Comparison of ENCODE assay signal across 33 cellular contexts in the genomic region with DNA sequence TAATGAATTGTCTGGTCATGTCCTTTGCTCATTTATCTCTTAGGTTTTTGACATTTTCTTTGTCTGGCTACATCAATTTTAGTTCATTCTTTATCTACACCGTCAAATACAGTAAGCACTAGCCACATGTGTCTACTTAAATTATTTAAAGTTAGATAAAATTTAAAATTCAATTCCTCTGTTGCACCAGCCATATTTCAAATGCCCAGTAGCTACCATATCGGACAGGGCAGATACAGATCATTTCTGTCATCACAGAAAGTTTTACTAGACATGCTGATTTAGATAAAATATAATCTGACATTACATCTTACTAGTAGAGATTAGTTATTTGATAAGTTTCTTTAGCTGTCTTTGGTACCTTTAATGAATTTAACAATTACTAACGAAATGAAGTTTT.
"Had no signal": no experiment of that assay in that cellular context is flagged by ENCODE, and none has a peak within 500 bp of the region (broad histone marks: within the 10 kb centered on the region; RNA-seq: fewer than 3 reads in every experiment).

No MANE protein-coding gene starts in this region.

- H3K4me2 ChIP-seq: KMS-11 had no signal

- H3K9me3 ChIP-seq: MG63 had no signal

- H3K4me3 ChIP-seq: MG63 had no signal

- H3K36me3 ChIP-seq: MG63 had no signal

- DNase-seq: Karpas-422, Kasumi-1, MG63, MM.1S, MV-4-11, NCI-H1048, NCI-H1092, NCI-H1092 treated with DMSO at 0.1 percent for 48 hours, NCI-H1105, NCI-H1105 treated with DMSO at 0.1 percent for 48 hours, NCI-H1417, NCI-H1417 treated with DMSO at 0.1 percent for 48 hours, NCI-H1436, NCI-H1436 treated with DMSO at 0.1 percent for 48 hours, NCI-H146, NCI-H1694, NCI-H1694 treated with DMSO at 0.1 percent for 48 hours, NCI-H187, NCI-H187 treated with DMSO at 0.1 percent for 48 hours, NCI-H1930, NCI-H2029, NCI-H2029 treated with DMSO at 0.1 percent for 48 hours, NCI-H2081, NCI-H2081 treated with DMSO at 0.1 percent for 48 hours, NCI-H2107, NCI-H2171, NCI-H2227 treated with DMSO at 0.1 percent for 48 hours, NCI-H226, NCI-H345, NCI-H446, NCI-H446 treated with DMSO at 0.1 percent for 48 hours, NCI-H510A had no signal

- H3K27me3 ChIP-seq: MG63 had no signal

- H3K27ac ChIP-seq: KMS-11 had no signal

- H3K9ac ChIP-seq: KMS-11 had no signal
